ENCODE assay signal across 1 cellular context in the genomic region with DNA sequence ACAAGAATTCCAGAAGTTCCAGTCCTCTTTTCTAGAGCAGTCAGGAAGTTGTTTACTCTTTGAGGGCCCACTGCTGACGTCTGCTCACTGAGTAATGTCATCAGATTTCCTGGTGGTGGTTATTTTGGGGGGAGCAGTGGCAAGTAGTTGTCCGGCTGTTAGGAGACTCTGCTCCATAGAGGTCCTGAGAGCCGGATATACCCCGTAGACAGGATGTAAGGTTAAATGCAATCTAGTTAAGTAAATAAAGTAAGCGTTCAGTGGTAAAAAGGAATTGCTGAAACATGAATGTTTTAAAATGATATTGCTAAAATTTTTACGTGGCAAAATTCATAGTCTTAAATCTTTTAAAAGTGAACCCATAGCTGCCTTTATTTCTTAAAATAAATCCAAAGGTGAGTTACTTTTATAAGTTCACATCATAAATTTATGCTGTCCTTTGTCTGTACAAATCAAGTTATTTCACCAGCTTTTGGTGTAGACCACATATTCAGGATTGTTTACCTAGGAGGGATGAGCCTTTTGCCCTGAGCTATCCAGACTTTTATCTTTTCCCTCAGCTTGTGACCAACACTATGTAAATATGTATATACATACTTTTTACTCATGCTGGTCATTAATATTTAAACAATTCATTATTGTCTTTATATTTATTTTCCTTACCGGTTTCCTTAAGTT.
A peak's percentile ranks its signal among the peaks of the same experiment; 100 is the strongest.
TF ChIP-seq lines count a peak whose summit lies in the region.

No MANE protein-coding gene starts in this region.

TF ChIP-seq in HepG2, 621 proteins besides CTCF, POLR2A, EP300 and RAD21 (continued from another document and continues in another):
- TF ChIP-seq, protein P1, sequence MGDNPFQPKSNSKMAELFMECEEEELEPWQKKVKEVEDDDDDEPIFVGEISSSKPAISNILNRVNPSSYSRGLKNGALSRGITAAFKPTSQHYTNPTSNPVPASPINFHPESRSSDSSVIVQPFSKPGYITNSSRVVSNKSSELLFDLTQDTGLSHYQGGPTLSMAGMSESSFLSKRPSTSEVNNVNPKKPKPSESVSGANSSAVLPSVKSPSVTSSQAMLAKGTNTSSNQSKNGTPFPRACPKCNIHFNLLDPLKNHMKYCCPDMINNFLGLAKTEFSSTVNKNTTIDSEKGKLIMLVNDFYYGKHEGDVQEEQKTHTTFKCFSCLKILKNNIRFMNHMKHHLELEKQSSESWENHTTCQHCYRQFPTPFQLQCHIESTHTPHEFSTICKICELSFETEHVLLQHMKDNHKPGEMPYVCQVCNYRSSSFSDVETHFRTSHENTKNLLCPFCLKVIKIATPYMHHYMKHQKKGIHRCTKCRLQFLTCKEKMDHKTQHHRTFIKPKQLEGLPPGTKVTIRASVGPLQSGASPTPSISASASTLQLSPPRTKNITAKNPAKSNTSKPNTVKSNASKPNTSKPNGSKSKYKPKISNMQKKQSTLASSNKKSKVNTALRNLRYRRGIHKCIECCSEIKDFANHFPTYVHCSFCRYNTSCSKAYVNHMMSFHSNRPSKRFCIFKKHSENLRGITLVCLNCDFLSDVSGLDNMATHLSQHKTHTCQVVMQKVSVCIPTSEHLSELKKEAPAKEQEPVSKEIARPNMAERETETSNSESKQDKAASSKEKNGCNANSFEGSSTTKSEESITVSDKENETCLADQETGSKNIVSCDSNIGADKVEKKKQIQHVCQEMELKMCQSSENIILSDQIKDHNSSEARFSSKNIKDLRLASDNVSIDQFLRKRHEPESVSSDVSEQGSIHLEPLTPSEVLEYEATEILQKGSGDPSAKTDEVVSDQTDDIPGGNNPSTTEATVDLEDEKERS (CRISPR knock-in tag; IDR thresholded peaks at IDR 0.05) = no peak
- TF ChIP-seq HNF4A (CRISPR knock-in tag; IDR thresholded peaks at IDR 0.05) (no peak), NR2F6 (IDR thresholded peaks at IDR 0.05) (peak; percentile 32; the same call in 1 of the 2 replicates), NR2F6 (CRISPR knock-in tag; IDR thresholded peaks at IDR 0.05) (peak; percentile 48; the same call in 1 of the 2 replicates), ZBTB1 (CRISPR knock-in tag; IDR thresholded peaks at IDR 0.05; ENCODE audit: borderline replicate concordance) (no peak), MAFF (IDR thresholded peaks at IDR 0.05; ENCODE audit: low read depth, low read length) (no peak), TP53 (CRISPR knock-in tag; conservative IDR thresholded peaks at IDR 0.05) (no peak), SOX6 (IDR thresholded peaks at IDR 0.05) (no peak), SOX6 (CRISPR knock-in tag; IDR thresholded peaks at IDR 0.05) (peak; percentile 82), CEBPB (IDR thresholded peaks at IDR 0.05; ENCODE audit: borderline replicate concordance, low read depth, low read length) (no peak), ISL2 (CRISPR knock-in tag; IDR thresholded peaks at IDR 0.05) (peak; percentile 75; the same call in 1 of the 2 replicates), ZEB1 (IDR thresholded peaks at IDR 0.05; ENCODE audit: insufficient replicate concordance, low read depth) (no peak), ZNF850 (CRISPR knock-in tag; conservative IDR thresholded peaks at IDR 0.05) (no peak), ZNF720 (CRISPR knock-in tag; IDR thresholded peaks at IDR 0.05) (no peak), EZH2 (conservative IDR thresholded peaks at IDR 0.05; ENCODE audit: low read depth, low read length) (no peak), FOXO1 (CRISPR knock-in tag; IDR thresholded peaks at IDR 0.05) (peak; percentile 51; the same call in 1 of the 2 replicates), ZNF614 (CRISPR knock-in tag; IDR thresholded peaks at IDR 0.05; ENCODE audit: borderline replicate concordance) (peak; percentile 50; the same call in 1 of the 2 replicates), ZMYM4 (CRISPR knock-in tag; IDR thresholded peaks at IDR 0.05) (peak; percentile 41; the same call in 1 of the 2 replicates), CBFB (CRISPR knock-in tag; IDR thresholded peaks at IDR 0.05) (peak; percentile 52; the same call in 1 of the 2 replicates)
- TF ChIP-seq, protein P2, sequence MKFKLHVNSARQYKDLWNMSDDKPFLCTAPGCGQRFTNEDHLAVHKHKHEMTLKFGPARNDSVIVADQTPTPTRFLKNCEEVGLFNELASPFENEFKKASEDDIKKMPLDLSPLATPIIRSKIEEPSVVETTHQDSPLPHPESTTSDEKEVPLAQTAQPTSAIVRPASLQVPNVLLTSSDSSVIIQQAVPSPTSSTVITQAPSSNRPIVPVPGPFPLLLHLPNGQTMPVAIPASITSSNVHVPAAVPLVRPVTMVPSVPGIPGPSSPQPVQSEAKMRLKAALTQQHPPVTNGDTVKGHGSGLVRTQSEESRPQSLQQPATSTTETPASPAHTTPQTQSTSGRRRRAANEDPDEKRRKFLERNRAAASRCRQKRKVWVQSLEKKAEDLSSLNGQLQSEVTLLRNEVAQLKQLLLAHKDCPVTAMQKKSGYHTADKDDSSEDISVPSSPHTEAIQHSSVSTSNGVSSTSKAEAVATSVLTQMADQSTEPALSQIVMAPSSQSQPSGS (CRISPR knock-in tag; IDR thresholded peaks at IDR 0.05) = no peak
- TF ChIP-seq, protein P3, sequence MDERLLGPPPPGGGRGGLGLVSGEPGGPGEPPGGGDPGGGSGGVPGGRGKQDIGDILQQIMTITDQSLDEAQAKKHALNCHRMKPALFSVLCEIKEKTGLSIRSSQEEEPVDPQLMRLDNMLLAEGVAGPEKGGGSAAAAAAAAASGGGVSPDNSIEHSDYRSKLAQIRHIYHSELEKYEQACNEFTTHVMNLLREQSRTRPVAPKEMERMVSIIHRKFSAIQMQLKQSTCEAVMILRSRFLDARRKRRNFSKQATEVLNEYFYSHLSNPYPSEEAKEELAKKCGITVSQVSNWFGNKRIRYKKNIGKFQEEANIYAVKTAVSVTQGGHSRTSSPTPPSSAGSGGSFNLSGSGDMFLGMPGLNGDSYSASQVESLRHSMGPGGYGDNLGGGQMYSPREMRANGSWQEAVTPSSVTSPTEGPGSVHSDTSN (CRISPR knock-in tag; IDR thresholded peaks at IDR 0.05) = no peak
- TF ChIP-seq, protein P4, sequence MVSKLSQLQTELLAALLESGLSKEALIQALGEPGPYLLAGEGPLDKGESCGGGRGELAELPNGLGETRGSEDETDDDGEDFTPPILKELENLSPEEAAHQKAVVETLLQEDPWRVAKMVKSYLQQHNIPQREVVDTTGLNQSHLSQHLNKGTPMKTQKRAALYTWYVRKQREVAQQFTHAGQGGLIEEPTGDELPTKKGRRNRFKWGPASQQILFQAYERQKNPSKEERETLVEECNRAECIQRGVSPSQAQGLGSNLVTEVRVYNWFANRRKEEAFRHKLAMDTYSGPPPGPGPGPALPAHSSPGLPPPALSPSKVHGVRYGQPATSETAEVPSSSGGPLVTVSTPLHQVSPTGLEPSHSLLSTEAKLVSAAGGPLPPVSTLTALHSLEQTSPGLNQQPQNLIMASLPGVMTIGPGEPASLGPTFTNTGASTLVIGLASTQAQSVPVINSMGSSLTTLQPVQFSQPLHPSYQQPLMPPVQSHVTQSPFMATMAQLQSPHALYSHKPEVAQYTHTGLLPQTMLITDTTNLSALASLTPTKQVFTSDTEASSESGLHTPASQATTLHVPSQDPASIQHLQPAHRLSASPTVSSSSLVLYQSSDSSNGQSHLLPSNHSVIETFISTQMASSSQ (IDR thresholded peaks at IDR 0.05; ENCODE audit: low read depth) = peak; percentile 66
- TF ChIP-seq, protein P4 (CRISPR knock-in tag; IDR thresholded peaks at IDR 0.05; ENCODE audit: borderline replicate concordance) = no peak
- TF ChIP-seq, protein P5, sequence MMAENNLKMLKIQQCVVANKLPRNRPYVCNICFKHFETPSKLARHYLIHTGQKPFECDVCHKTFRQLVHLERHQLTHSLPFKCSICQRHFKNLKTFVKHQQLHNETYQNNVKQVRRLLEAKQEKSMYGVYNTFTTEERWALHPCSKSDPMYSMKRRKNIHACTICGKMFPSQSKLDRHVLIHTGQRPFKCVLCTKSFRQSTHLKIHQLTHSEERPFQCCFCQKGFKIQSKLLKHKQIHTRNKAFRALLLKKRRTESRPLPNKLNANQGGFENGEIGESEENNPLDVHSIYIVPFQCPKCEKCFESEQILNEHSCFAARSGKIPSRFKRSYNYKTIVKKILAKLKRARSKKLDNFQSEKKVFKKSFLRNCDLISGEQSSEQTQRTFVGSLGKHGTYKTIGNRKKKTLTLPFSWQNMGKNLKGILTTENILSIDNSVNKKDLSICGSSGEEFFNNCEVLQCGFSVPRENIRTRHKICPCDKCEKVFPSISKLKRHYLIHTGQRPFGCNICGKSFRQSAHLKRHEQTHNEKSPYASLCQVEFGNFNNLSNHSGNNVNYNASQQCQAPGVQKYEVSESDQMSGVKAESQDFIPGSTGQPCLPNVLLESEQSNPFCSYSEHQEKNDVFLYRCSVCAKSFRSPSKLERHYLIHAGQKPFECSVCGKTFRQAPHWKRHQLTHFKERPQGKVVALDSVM (CRISPR knock-in tag; IDR thresholded peaks at IDR 0.05) = no peak
- TF ChIP-seq, protein P6, sequence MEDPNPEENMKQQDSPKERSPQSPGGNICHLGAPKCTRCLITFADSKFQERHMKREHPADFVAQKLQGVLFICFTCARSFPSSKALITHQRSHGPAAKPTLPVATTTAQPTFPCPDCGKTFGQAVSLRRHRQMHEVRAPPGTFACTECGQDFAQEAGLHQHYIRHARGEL (CRISPR knock-in tag; IDR thresholded peaks at IDR 0.05) = no peak
- TF ChIP-seq, protein P7, sequence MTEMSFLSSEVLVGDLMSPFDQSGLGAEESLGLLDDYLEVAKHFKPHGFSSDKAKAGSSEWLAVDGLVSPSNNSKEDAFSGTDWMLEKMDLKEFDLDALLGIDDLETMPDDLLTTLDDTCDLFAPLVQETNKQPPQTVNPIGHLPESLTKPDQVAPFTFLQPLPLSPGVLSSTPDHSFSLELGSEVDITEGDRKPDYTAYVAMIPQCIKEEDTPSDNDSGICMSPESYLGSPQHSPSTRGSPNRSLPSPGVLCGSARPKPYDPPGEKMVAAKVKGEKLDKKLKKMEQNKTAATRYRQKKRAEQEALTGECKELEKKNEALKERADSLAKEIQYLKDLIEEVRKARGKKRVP (CRISPR knock-in tag; IDR thresholded peaks at IDR 0.05) = peak in 1 of 2 experiments; percentile 96; a peak in 2 of 4 replicates
- TF ChIP-seq, protein P8, sequence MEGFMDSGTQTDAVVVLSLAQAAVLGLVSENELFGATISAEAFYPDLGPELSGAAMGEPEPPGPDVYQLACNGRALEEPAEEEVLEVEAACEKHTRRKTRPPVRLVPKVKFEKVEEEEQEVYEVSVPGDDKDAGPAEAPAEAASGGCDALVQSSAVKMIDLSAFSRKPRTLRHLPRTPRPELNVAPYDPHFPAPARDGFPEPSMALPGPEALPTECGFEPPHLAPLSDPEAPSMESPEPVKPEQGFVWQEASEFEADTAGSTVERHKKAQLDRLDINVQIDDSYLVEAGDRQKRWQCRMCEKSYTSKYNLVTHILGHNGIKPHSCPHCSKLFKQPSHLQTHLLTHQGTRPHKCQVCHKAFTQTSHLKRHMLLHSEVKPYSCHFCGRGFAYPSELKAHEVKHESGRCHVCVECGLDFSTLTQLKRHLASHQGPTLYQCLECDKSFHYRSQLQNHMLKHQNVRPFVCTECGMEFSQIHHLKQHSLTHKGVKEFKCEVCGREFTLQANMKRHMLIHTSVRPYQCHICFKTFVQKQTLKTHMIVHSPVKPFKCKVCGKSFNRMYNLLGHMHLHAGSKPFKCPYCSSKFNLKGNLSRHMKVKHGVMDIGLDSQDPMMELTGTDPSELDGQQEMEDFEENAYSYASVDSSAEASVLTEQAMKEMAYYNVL (CRISPR knock-in tag; IDR thresholded peaks at IDR 0.05; ENCODE audit: borderline replicate concordance) = peak; percentile 64; the same call in 1 of the 2 replicates
- TF ChIP-seq, protein P9, sequence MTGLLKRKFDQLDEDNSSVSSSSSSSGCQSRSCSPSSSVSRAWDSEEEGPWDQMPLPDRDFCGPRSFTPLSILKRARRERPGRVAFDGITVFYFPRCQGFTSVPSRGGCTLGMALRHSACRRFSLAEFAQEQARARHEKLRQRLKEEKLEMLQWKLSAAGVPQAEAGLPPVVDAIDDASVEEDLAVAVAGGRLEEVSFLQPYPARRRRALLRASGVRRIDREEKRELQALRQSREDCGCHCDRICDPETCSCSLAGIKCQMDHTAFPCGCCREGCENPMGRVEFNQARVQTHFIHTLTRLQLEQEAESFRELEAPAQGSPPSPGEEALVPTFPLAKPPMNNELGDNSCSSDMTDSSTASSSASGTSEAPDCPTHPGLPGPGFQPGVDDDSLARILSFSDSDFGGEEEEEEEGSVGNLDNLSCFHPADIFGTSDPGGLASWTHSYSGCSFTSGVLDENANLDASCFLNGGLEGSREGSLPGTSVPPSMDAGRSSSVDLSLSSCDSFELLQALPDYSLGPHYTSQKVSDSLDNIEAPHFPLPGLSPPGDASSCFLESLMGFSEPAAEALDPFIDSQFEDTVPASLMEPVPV (CRISPR knock-in tag; IDR thresholded peaks at IDR 0.05) = no peak
- TF ChIP-seq, protein P10, sequence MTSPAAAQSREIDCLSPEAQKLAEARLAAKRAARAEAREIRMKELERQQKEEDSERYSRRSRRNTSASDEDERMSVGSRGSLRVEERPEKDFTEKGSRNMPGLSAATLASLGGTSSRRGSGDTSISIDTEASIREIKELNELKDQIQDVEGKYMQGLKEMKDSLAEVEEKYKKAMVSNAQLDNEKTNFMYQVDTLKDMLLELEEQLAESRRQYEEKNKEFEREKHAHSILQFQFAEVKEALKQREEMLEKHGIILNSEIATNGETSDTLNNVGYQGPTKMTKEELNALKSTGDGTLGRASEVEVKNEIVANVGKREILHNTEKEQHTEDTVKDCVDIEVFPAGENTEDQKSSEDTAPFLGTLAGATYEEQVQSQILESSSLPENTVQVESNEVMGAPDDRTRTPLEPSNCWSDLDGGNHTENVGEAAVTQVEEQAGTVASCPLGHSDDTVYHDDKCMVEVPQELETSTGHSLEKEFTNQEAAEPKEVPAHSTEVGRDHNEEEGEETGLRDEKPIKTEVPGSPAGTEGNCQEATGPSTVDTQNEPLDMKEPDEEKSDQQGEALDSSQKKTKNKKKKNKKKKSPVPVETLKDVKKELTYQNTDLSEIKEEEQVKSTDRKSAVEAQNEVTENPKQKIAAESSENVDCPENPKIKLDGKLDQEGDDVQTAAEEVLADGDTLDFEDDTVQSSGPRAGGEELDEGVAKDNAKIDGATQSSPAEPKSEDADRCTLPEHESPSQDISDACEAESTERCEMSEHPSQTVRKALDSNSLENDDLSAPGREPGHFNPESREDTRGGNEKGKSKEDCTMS (CRISPR knock-in tag; conservative IDR thresholded peaks at IDR 0.05) = no peak
- TF ChIP-seq, protein P11, sequence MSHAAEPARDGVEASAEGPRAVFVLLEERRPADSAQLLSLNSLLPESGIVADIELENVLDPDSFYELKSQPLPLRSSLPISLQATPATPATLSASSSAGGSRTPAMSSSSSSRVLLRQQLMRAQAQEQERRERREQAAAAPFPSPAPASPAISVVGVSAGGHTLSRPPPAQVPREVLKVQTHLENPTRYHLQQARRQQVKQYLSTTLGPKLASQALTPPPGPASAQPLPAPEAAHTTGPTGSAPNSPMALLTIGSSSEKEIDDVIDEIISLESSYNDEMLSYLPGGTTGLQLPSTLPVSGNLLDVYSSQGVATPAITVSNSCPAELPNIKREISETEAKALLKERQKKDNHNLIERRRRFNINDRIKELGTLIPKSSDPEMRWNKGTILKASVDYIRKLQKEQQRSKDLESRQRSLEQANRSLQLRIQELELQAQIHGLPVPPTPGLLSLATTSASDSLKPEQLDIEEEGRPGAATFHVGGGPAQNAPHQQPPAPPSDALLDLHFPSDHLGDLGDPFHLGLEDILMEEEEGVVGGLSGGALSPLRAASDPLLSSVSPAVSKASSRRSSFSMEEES (CRISPR knock-in tag; IDR thresholded peaks at IDR 0.05) = peak; percentile 86
